In the genomic region with DNA sequence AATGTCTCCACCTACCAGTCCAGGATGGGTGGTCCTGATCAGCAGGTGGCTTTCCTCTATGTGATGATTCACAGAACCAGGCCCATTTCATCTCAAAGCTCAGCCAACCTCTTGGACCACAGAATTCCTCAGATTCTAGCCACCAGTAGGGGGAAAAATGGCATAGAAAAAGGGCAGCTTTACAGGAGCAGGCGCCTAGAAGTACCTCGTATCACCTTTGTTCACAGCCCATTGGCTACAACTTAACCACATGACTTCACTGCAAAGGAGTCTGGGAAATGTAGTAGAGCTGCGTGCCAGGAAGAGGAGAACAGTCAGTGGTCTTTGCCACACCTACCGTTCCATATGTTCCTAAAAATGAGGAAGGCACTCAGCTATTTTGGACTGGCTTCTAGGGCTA, we compare ENCODE assay signal across 14 cellular contexts.
DNase-seq lines count a peak whose midpoint lies in the region; ATAC-seq and TF ChIP-seq lines count a peak whose summit lies in the region.
"Had no signal": no experiment of that assay in that cellular context is flagged by ENCODE, and none has a peak within 500 bp of the region (broad histone marks: within the 10 kb centered on the region; RNA-seq: fewer than 3 reads in every experiment).

No MANE protein-coding gene starts in this region.

- H3K27ac ChIP-seq in CD8-positive, alpha-beta T cell (ENCODE audit: low read depth, low read length) = no peak overlapping the region
- H3K27ac ChIP-seq: KMS-11, Peyer's patch had no signal

- no TSS peak for BruUV-seq in MCF 10A (replicated peaks; lab: Mats Ljungman, UMichigan)

- H3K9me3 ChIP-seq in CD8-positive, alpha-beta T cell (ENCODE audit: low read length) = no peaks in the 10 kb centered on the region
- H3K9me3 ChIP-seq: Peyer's patch had no signal

- DNase-seq in ELF-1 (ENCODE audit: low read depth, low spot score) (peak; percentile 74), SW480 (ENCODE audit: low spot score) (peak; percentile 2), MCF 10A (ENCODE audit: unreplicated experiment) (no peak), middle frontal gyrus (ENCODE audit: extremely low spot score, low spot score) (no peak)
- DNase-seq in CD8-positive, alpha-beta T cell = no peak
- DNase-seq in activated T-cell treated with anti-CD3 and anti-CD28 coated beads, Interleukin-2, amount 50 U/mL, for 72 hours = no peak
- DNase-seq: activated CD4-positive, alpha-beta T cell treated with anti-CD3 and anti-CD28 coated beads, Interleukin-2, amount 50 U/mL, for 4 hours; CD4-positive, CD25-positive, alpha-beta regulatory T cell; Peyer's patch had no signal

- H3K27me3 Mint-ChIP-seq in CD8-positive, alpha-beta T cell (ENCODE audit: low read depth) = peaks cover 6% of the 10 kb centered on the region
- H3K27me3 Mint-ChIP-seq in MCF 10A (ENCODE audit: insufficient read depth, unreplicated experiment) = no peaks in the 10 kb centered on the region
- H3K27me3 Mint-ChIP-seq in activated T-cell treated with anti-CD3 and anti-CD28 coated beads, Interleukin-2, amount 50 U/mL, for 72 hours (ENCODE audit: low read depth) = peaks cover 13% of the 10 kb centered on the region
- H3K27me3 Mint-ChIP-seq: CD4-positive, CD25-positive, alpha-beta regulatory T cell had no signal

- peak; percentile 61 for ATAC-seq in GM21390 (IDR thresholded peaks at IDR 0.05; ENCODE audit: unreplicated experiment)
- peak; percentile 57 for ATAC-seq in HG03460 (IDR thresholded peaks at IDR 0.05; ENCODE audit: unreplicated experiment)
- ATAC-seq in CD8-positive, alpha-beta T cell = no peak
- no peak for ATAC-seq in activated T-cell treated with anti-CD3 and anti-CD28 coated beads, Interleukin-2, amount 50 U/mL, for 72 hours (replicated peaks in 1 of 2)
- ATAC-seq: right cardiac atrium had no signal

- no peak overlapping the region for H3K4me3 Mint-ChIP-seq in CD8-positive, alpha-beta T cell
- H3K4me3 Mint-ChIP-seq in MCF 10A (ENCODE audit: unreplicated experiment) = no peak overlapping the region
- H3K4me3 Mint-ChIP-seq in activated T-cell treated with anti-CD3 and anti-CD28 coated beads, Interleukin-2, amount 50 U/mL, for 72 hours = no peak overlapping the region
- H3K4me3 Mint-ChIP-seq: CD4-positive, CD25-positive, alpha-beta regulatory T cell had no signal

- intact Hi-C loops in CD8-positive, alpha-beta T cell (cut with DNase I, micrococcal nuclease) = no loop called here
- intact Hi-C loops in MCF 10A (cut with micrococcal nuclease) = no loop called here

- H3K36me3 Mint-ChIP-seq in CD8-positive, alpha-beta T cell = no peaks in the 10 kb centered on the region
- H3K36me3 Mint-ChIP-seq in MCF 10A (ENCODE audit: insufficient read depth, unreplicated experiment) = no peaks in the 10 kb centered on the region
- no peaks in the 10 kb centered on the region for H3K36me3 Mint-ChIP-seq in activated T-cell treated with anti-CD3 and anti-CD28 coated beads, Interleukin-2, amount 50 U/mL, for 72 hours (ENCODE audit: insufficient read depth in 2 of 2)
- H3K36me3 Mint-ChIP-seq: CD4-positive, CD25-positive, alpha-beta regulatory T cell had no signal

- no peaks in the 10 kb centered on the region for H3K9me3 Mint-ChIP-seq in CD8-positive, alpha-beta T cell
- no peaks in the 10 kb centered on the region for H3K9me3 Mint-ChIP-seq in MCF 10A (ENCODE audit: unreplicated experiment)
- H3K9me3 Mint-ChIP-seq in activated T-cell treated with anti-CD3 and anti-CD28 coated beads, Interleukin-2, amount 50 U/mL, for 72 hours = no peaks in the 10 kb centered on the region

- H3K27ac Mint-ChIP-seq in CD8-positive, alpha-beta T cell = no peak overlapping the region
- H3K27ac Mint-ChIP-seq in MCF 10A (ENCODE audit: low read depth, unreplicated experiment) = no peak overlapping the region
- no peak overlapping the region for H3K27ac Mint-ChIP-seq in activated T-cell treated with anti-CD3 and anti-CD28 coated beads, Interleukin-2, amount 50 U/mL, for 72 hours
- H3K27ac Mint-ChIP-seq: CD4-positive, CD25-positive, alpha-beta regulatory T cell had no signal

- no peak overlapping the region for H3K4me3 ChIP-seq in CD8-positive, alpha-beta T cell (ENCODE audit: low read depth, low read length)
- H3K4me3 ChIP-seq: lung, Peyer's patch had no signal

- no peaks in the 10 kb centered on the region for H3K27me3 ChIP-seq in CD8-positive, alpha-beta T cell (ENCODE audit: insufficient read depth, low read length)
- H3K27me3 ChIP-seq: Peyer's patch had no signal

- no peak for TF ChIP-seq CTCF in CD8-positive, alpha-beta T cell (IDR thresholded peaks at IDR 0.05)
- TF ChIP-seq CTCF in MCF 10A (IDR thresholded peaks at IDR 0.05; ENCODE audit: unreplicated experiment) = no peak

- H3K4me1 ChIP-seq in CD8-positive, alpha-beta T cell (ENCODE audit: insufficient read depth, low read length) = no peaks in the 10 kb centered on the region
- H3K4me1 ChIP-seq: Peyer's patch had no signal

- CTCF ChIA-PET in CD8-positive, alpha-beta T cell (lab: Charles Lee) = interaction anchor here (1.1 kb wide), 1 partner anchor 14 kb away, joined by 3 read pairs; no protein-coding TSS in a partner anchor
- CTCF ChIA-PET in MCF 10A (lab: Yijun Ruan, JAX) = interaction anchor here (0.9 to 6.8 kb wide), 3 partner anchors 10 to 14 kb away, joined by 3 to 54 read pairs (median 4); no protein-coding TSS in a partner anchor

- H3K36me3 ChIP-seq in CD8-positive, alpha-beta T cell (ENCODE audit: insufficient read depth, low read length) = no peaks in the 10 kb centered on the region
- H3K36me3 ChIP-seq: Peyer's patch had no signal

- POLR2A ChIA-PET in CD8-positive, alpha-beta T cell (lab: Charles Lee) = no interaction called here
- POLR2A ChIA-PET in MCF 10A (lab: Yijun Ruan, JAX) = interaction anchor here (1.1 to 1.2 kb wide), 2 partner anchors 11 to 13 kb away, joined by 3 read pairs; no protein-coding TSS in a partner anchor

- H3K4me1 Mint-ChIP-seq in CD8-positive, alpha-beta T cell (ENCODE audit: low read depth) = no peaks in the 10 kb centered on the region
- peaks cover 17% of the 10 kb centered on the region for H3K4me1 Mint-ChIP-seq in MCF 10A (ENCODE audit: insufficient read depth, unreplicated experiment)
- H3K4me1 Mint-ChIP-seq in activated T-cell treated with anti-CD3 and anti-CD28 coated beads, Interleukin-2, amount 50 U/mL, for 72 hours (ENCODE audit: low read depth) = no peaks in the 10 kb centered on the region
- H3K4me1 Mint-ChIP-seq: CD4-positive, CD25-positive, alpha-beta regulatory T cell had no signal

Comparison
In these comparisons a context has a peak if more than half of its experiments do, and no peak if none do; other contexts are left out.
1. DNase-seq: peak in ELF-1 (single experiment) and SW480 (single experiment); none in CD8-positive, alpha-beta T cell (0 of 7), MCF 10A (single experiment), activated T-cell treated with anti-CD3 and anti-CD28 coated beads, Interleukin-2, amount 50 U/mL, for 72 hours (0 of 2) and middle frontal gyrus (single experiment).
2. ATAC-seq: peak in GM21390 (single experiment) and HG03460 (single experiment); none in CD8-positive, alpha-beta T cell (single experiment) and activated T-cell treated with anti-CD3 and anti-CD28 coated beads, Interleukin-2, amount 50 U/mL, for 72 hours (0 of 2).